18 cellular contexts compared by ENCODE assay signal in the genomic region with DNA sequence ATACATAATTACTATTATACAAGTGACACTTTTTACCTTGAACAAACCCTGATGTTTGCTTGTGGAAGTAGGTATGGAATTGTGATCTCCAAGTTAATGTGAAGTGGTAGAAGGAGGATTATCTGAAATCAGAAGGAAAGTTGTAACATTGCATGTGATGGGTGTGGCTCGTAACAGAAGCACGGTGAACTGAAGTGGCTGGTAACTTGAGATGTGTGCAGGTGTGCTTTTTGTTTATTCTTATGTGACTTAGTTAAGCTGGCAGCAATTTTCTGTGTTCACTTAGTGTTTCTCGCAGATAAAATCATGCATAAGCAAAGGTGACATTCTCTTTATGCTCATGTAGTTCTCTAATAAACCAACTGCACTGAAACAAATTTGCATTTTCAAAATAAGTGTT.
DNase-seq lines count a peak whose midpoint lies in the region; ATAC-seq and TF ChIP-seq lines count a peak whose summit lies in the region.
"Had no signal": no experiment of that assay in that cellular context is flagged by ENCODE, and none has a peak within 500 bp of the region (broad histone marks: within the 10 kb centered on the region; RNA-seq: fewer than 3 reads in every experiment).

No MANE protein-coding gene starts in this region.

- ATAC-seq in naive thymus-derived CD8-positive, alpha-beta T cell = no peak
- ATAC-seq in HG02759 (IDR thresholded peaks at IDR 0.05; ENCODE audit: unreplicated experiment) = no peak
- ATAC-seq: activated CD8-positive, alpha-beta memory T cell treated with anti-CD3 and anti-CD28 coated beads, Interleukin-2, amount 10 ng/mL, durations not matched to agents 7 days and 5 days; esophagus mucosa had no signal

- H3K4me3 ChIP-seq in epithelial cell of esophagus (ENCODE audit: low read length) = no peak overlapping the region
- H3K4me3 ChIP-seq: ovary, spleen had no signal

- H3K4me1 Mint-ChIP-seq in naive thymus-derived CD8-positive, alpha-beta T cell = peaks cover 21 to 45% (median 35%) of the 10 kb centered on the region in 4 donors

- H3K9me3 Mint-ChIP-seq in naive thymus-derived CD8-positive, alpha-beta T cell = peaks cover 0 to 5% (median 0%) of the 10 kb centered on the region in 9 donors
- H3K9me3 Mint-ChIP-seq: dendritic cell treated with granulocyte-macrophage colony-stimulating factor and Interleukin-4, amounts not matched to agents 40 ng/mL and 50 ng/mL, for 4 days had no signal

- H3K4me3 Mint-ChIP-seq in naive thymus-derived CD8-positive, alpha-beta T cell = no peak overlapping the region
- H3K4me3 Mint-ChIP-seq: activated CD8-positive, alpha-beta memory T cell treated with anti-CD3 and anti-CD28 coated beads, Interleukin-2, amount 10 ng/mL, durations not matched to agents 7 days and 5 days; dendritic cell treated with granulocyte-macrophage colony-stimulating factor and Interleukin-4, amounts not matched to agents 40 ng/mL and 50 ng/mL, for 4 days; stimulated activated naive CD8-positive, alpha-beta T cell treated with anti-CD3 and anti-CD28 coated beads, Interleukin-15, Interleukin-2, amounts not matched to agents 100 ng/mL and 50 ng/mL, for 24 hours had no signal

- DNase-seq in DMS79 (lab: John Stamatoyannopoulos, UW) (peak; percentile 42), NCI-H1105 (lab: John Stamatoyannopoulos, UW) (peak; percentile 48), NCI-H510A (lab: John Stamatoyannopoulos, UW) (peak; percentile 6), epithelial cell of esophagus (ENCODE audit: low read depth) (peak; percentile 8), DMS114 treated with DMSO at 0.1 percent for 48 hours (lab: John Stamatoyannopoulos, UW; ENCODE audit: unreplicated experiment) (no peak), T-helper 2 cell (no peak)
- DNase-seq in naive thymus-derived CD8-positive, alpha-beta T cell = no peak
- DNase-seq: activated CD8-positive, alpha-beta memory T cell treated with anti-CD3 and anti-CD28 coated beads, Interleukin-2, amount 10 ng/mL, durations not matched to agents 7 days and 5 days; activated gamma-delta T cell treated with Interleukin-2 at 50 U/mL for 16 hours; AML-193; H7; ovary; spleen; SW 1271 had no signal

- H3K36me3 Mint-ChIP-seq in naive thymus-derived CD8-positive, alpha-beta T cell = peaks cover 0 to 9% (median 9%) of the 10 kb centered on the region in 3 donors

- POLR2A ChIA-PET in naive thymus-derived CD8-positive, alpha-beta T cell (lab: Charles Lee) = no interaction called here

- no peak for TF ChIP-seq CTCF in epithelial cell of esophagus (IDR thresholded peaks at IDR 0.05; ENCODE audit: insufficient read depth, low read depth, low read length, missing control alignments)

- no peaks in the 10 kb centered on the region for H3K27me3 Mint-ChIP-seq in naive thymus-derived CD8-positive, alpha-beta T cell
- H3K27me3 Mint-ChIP-seq: activated CD8-positive, alpha-beta memory T cell treated with anti-CD3 and anti-CD28 coated beads, Interleukin-2, amount 10 ng/mL, durations not matched to agents 7 days and 5 days; dendritic cell treated with granulocyte-macrophage colony-stimulating factor and Interleukin-4, amounts not matched to agents 40 ng/mL and 50 ng/mL, for 4 days; stimulated activated naive CD8-positive, alpha-beta T cell treated with anti-CD3 and anti-CD28 coated beads, Interleukin-15, Interleukin-2, amounts not matched to agents 100 ng/mL and 50 ng/mL, for 24 hours had no signal

- H3K27ac Mint-ChIP-seq in naive thymus-derived CD8-positive, alpha-beta T cell = peak overlapping the region in 5 of 10 donors; percentile 1 to 83 (median 50)
- H3K27ac Mint-ChIP-seq: activated CD8-positive, alpha-beta memory T cell treated with anti-CD3 and anti-CD28 coated beads, Interleukin-2, amount 10 ng/mL, durations not matched to agents 7 days and 5 days; dendritic cell treated with granulocyte-macrophage colony-stimulating factor and Interleukin-4, amounts not matched to agents 40 ng/mL and 50 ng/mL, for 4 days; stimulated activated naive CD8-positive, alpha-beta T cell treated with anti-CD3 and anti-CD28 coated beads, Interleukin-15, Interleukin-2, amounts not matched to agents 100 ng/mL and 50 ng/mL, for 24 hours had no signal

Comparison
In these comparisons a context has a peak if more than half of its experiments do, and no peak if none do; other contexts are left out.
1. DNase-seq: peak in DMS79 (single experiment), NCI-H1105 (single experiment), NCI-H510A (single experiment) and epithelial cell of esophagus (single experiment); none in DMS114 treated with DMSO at 0.1 percent for 48 hours (single experiment), naive thymus-derived CD8-positive, alpha-beta T cell (0 of 10) and T-helper 2 cell (0 of 5).